Comparison of ENCODE assay signal across 8 cellular contexts in the genomic region with DNA sequence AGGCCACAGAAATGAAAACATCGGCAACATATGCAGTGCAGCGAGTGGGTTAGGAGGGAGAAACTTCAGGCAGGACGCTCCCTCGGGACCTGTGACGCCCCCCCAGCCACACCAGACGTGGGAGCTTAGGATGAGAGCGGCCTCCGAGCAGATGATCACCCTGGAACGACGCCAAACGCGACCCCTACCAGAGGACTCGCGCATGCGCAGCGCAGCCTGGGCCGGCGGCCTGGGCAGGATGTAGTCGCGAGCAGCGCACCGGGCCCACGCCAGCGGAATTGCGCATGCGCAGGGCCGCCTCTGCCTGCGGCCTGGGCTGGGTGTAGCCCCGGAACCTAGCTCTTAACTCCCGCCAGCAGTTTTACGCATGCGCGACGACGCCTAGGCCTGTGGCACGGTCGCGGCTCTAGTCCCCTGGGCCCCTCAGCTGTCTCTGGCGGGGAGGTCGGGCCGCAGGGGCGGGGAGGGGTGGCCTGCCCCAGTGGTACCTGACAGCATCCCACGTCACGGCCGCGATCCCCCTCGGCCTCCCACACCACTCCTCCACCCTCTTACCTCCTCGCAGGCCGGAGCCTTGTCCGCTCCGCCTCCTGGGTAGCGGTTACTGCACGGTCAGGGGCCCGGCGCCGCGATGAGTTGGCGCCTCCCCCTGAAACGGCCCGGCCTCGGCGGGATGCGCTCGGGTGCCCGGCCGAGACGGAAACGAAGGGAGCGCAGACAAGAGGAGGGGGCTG. TPM values are rescaled to one million over a fixed set of nuclear protein-coding genes. Genes with fewer than 3 reads are reported as not detected.
DNase-seq lines count a peak whose midpoint lies in the region; ATAC-seq and TF ChIP-seq lines count a peak whose summit lies in the region.

Gene RCBTB2, minus strand, starts transcription at position 608 of the 734 bp plus-strand sequence. CDS start 11,141 bp downstream, outside the sequence.

- H3K9me2 ChIP-seq in GM23338 (ENCODE audit: insufficient read depth) = 0 out of 2 replicates have a peak, but pooled peaks cover 7% of the 10 kb centered on the region

- H3K36me3 ChIP-seq in GM23338 (ENCODE audit: insufficient read depth) = no peaks in the 10 kb centered on the region

- peak within 1 kb of the TSS; percentile 98 for H2AFZ ChIP-seq in GM23338

- H3K27me3 Mint-ChIP-seq in GM23338 (ENCODE audit: insufficient read depth, low read depth, poor library complexity) = peaks cover 6% of the 10 kb centered on the region
- peaks cover 2% of the 10 kb centered on the region for H3K27me3 Mint-ChIP-seq in activated T-helper 2 cell treated with anti-CD3 and anti-CD28 coated beads, Interferon-gamma antibody, Interleukin-2, Interleukin-4, amounts not matched to agents 10 μg/mL and 5 μg/mL and 100 μg/mL, durations not matched to agents 14 hours and 24 hours and 36 hours (ENCODE audit: low read depth)
- H3K27me3 Mint-ChIP-seq in natural killer cell (ENCODE audit: low read depth in 2 of 2) = no peaks in the 10 kb centered on the region

- H3K27me3 ChIP-seq in GM23338 (ENCODE audit: insufficient read depth) = no peaks in the 10 kb centered on the region

- H3K27ac ChIP-seq in GM23338 (ENCODE audit: low read depth) = peak within 1 kb of the TSS; percentile 92

- intact Hi-C loops in activated T-helper 2 cell treated with anti-CD3 and anti-CD28 coated beads, Interferon-gamma antibody, Interleukin-2, Interleukin-4, amounts not matched to agents 10 μg/mL and 5 μg/mL and 100 μg/mL, durations not matched to agents 14 hours and 24 hours and 36 hours (cut with micrococcal nuclease) = loop anchor here (1.0 to 2.0 kb wide), 4 partner anchors 27 to 444 kb away; no protein-coding TSS in a partner anchor
- intact Hi-C loops in natural killer cell (cut with micrococcal nuclease) = loop anchor here (1.0 to 2.0 kb wide), 3 partner anchors 27 to 40 kb away; no protein-coding TSS in a partner anchor

- peaks cover 37% of the 10 kb centered on the region for H3K79me2 ChIP-seq in GM23338 (replicated peaks; ENCODE audit: insufficient read depth)

- H3K4me1 ChIP-seq in GM23338 (ENCODE audit: insufficient read depth) = peaks cover 11% of the 10 kb centered on the region

- peaks cover 3% of the 10 kb centered on the region; the same call in 1 of the 3 replicates for H3K9me3 Mint-ChIP-seq in GM23338
- H3K9me3 Mint-ChIP-seq in activated T-helper 2 cell treated with anti-CD3 and anti-CD28 coated beads, Interferon-gamma antibody, Interleukin-2, Interleukin-4, amounts not matched to agents 10 μg/mL and 5 μg/mL and 100 μg/mL, durations not matched to agents 14 hours and 24 hours and 36 hours = peaks cover 25% of the 10 kb centered on the region
- peaks cover 2 to 3% of the 10 kb centered on the region in 2 donors for H3K9me3 Mint-ChIP-seq in natural killer cell

- peak within 1 kb of the TSS; percentile 90 for H3K4me3 ChIP-seq in GM23338

- no peak for TF ChIP-seq CTCF in GM23338 (conservative IDR thresholded peaks at IDR 0.05; ENCODE audit: low read depth in 2 of 2)
- TF ChIP-seq CTCF in natural killer cell (IDR thresholded peaks at IDR 0.05) = no peak

- H3K36me3 Mint-ChIP-seq in GM23338 (ENCODE audit: low read depth) (no peaks in the 10 kb centered on the region), natural killer cell (no peaks in the 10 kb centered on the region)
- peaks cover 17% of the 10 kb centered on the region for H3K36me3 Mint-ChIP-seq in activated T-helper 2 cell treated with anti-CD3 and anti-CD28 coated beads, Interferon-gamma antibody, Interleukin-2, Interleukin-4, amounts not matched to agents 10 μg/mL and 5 μg/mL and 100 μg/mL, durations not matched to agents 14 hours and 24 hours and 36 hours (ENCODE audit: low read depth)

- H3K4me1 Mint-ChIP-seq in GM23338 (peaks cover 13% of the 10 kb centered on the region), natural killer cell (peaks cover 45 to 52% of the 10 kb centered on the region in 2 donors)
- H3K4me1 Mint-ChIP-seq in activated T-helper 2 cell treated with anti-CD3 and anti-CD28 coated beads, Interferon-gamma antibody, Interleukin-2, Interleukin-4, amounts not matched to agents 10 μg/mL and 5 μg/mL and 100 μg/mL, durations not matched to agents 14 hours and 24 hours and 36 hours (ENCODE audit: low read depth) = peaks cover 28% of the 10 kb centered on the region

- peak within 1 kb of the TSS; percentile 97 for H3K4me2 ChIP-seq in GM23338

- H3K27ac Mint-ChIP-seq in GM23338 (peak within 1 kb of the TSS; percentile 97), natural killer cell (peak within 1 kb of the TSS; percentile 96 to 98)
- H3K27ac Mint-ChIP-seq in activated T-helper 2 cell treated with anti-CD3 and anti-CD28 coated beads, Interferon-gamma antibody, Interleukin-2, Interleukin-4, amounts not matched to agents 10 μg/mL and 5 μg/mL and 100 μg/mL, durations not matched to agents 14 hours and 24 hours and 36 hours = peak within 1 kb of the TSS; percentile 89

- H3F3A ChIP-seq in GM23338 (replicated peaks; ENCODE audit: low read depth) = 0 out of 2 replicates have a peak, but pooled peaks cover 3% of the 10 kb centered on the region

- peak; percentile 97 for DNase-seq in Daoy (ENCODE audit: low read depth)
- DNase-seq in GM23338 (ENCODE audit: low spot score) = peak; percentile 98
- peak; percentile 97 for DNase-seq in LHCN-M2 (ENCODE audit: low read depth)
- DNase-seq in RPMI7951 (ENCODE audit: low read depth) = peak; percentile 94
- peak; percentile 99 for DNase-seq in activated T-helper 2 cell treated with anti-CD3 and anti-CD28 coated beads, Interferon-gamma antibody, Interleukin-2, Interleukin-4, amounts not matched to agents 10 μg/mL and 5 μg/mL and 100 μg/mL, durations not matched to agents 14 hours and 24 hours and 36 hours (ENCODE audit: low spot score)
- peak; percentile 97 for DNase-seq in fibroblast of peridontal ligament (ENCODE audit: extremely low read depth)
- peak; percentile 98 for DNase-seq in natural killer cell
- peak; percentile 89 to 98 (median 97) for DNase-seq in stimulated activated naive CD4-positive, alpha-beta T cell (lab: John Stamatoyannopoulos, UW)

- H4K20me1 ChIP-seq in GM23338 (replicated peaks; ENCODE audit: insufficient read depth) = no peaks in the 10 kb centered on the region

- peak within 1 kb of the TSS; percentile 95 for H3K4me3 Mint-ChIP-seq in GM23338
- H3K4me3 Mint-ChIP-seq in activated T-helper 2 cell treated with anti-CD3 and anti-CD28 coated beads, Interferon-gamma antibody, Interleukin-2, Interleukin-4, amounts not matched to agents 10 μg/mL and 5 μg/mL and 100 μg/mL, durations not matched to agents 14 hours and 24 hours and 36 hours (ENCODE audit: low read depth) = peak within 1 kb of the TSS; percentile 90
- peak within 1 kb of the TSS; percentile 96 for H3K4me3 Mint-ChIP-seq in natural killer cell

- ATAC-seq in GM23338 = peak; percentile 90
- ATAC-seq in natural killer cell = peak; percentile 84 to 95 (median 87)

TF ChIP-seq in GM23338, 12 proteins besides CTCF, POLR2A, EP300 and RAD21 (continues in another document):
- peak; percentile 88 for TF ChIP-seq POLR2AphosphoS5 (IDR thresholded peaks at IDR 0.05; ENCODE audit: low read depth)
- TF ChIP-seq NANOG (IDR thresholded peaks at IDR 0.05; ENCODE audit: borderline replicate concordance) = no peak
- no peak for TF ChIP-seq ZNF331 (CRISPR knock-in tag; IDR thresholded peaks at IDR 0.05; ENCODE audit: low read depth)
- TF ChIP-seq STAT1 (IDR thresholded peaks at IDR 0.05; ENCODE audit: unreplicated experiment) = no peak
- no peak for TF ChIP-seq JUNB (IDR thresholded peaks at IDR 0.05; ENCODE audit: unreplicated experiment)

RNA-seq across cellular contexts. Expression of gene RCBTB2, which starts in this region (rescaled TPM):
- total RNA-seq in Daoy (2014; rRNA removed; shearing (Covaris generic)) = 2.9 and 4.0 TPM in 2 replicates
- total RNA-seq in GM23338 (2014; rRNA removed; shearing (Covaris generic)) = 15.3 and 20.8 TPM in 2 replicates
- 8.1 TPM in 2 replicates for polyA plus RNA-seq in GM23338 (2016; fragmentation: Nextera tagmentation; extraction: Ambion mirVana)
- 21.0 and 22.2 TPM in 2 replicates for total RNA-seq in LHCN-M2 (2014; rRNA removed)
- polyA plus RNA-seq in LHCN-M2 (2012) = 7.8 TPM
- total RNA-seq in RPMI7951 (2014; rRNA removed; shearing (Covaris generic)) = 9.3 and 10.3 TPM in 2 replicates
- 2.7 and 3.4 TPM in 2 replicates for total RNA-seq in activated T-helper 2 cell treated with anti-CD3 and anti-CD28 coated beads, Interferon-gamma antibody, Interleukin-2, Interleukin-4, amounts not matched to agents 10 μg/mL and 5 μg/mL and 100 μg/mL, durations not matched to agents 14 hours and 24 hours and 36 hours
- total RNA-seq in natural killer cell = 10 to 100 TPM; 21.9 to 27.1 (median 24.2) TPM

Comparison
In these comparisons a context has a peak if more than half of its experiments do, and no peak if none do; other contexts are left out.
1. Peak in every context shown above with its lines: DNase-seq, ATAC-seq, H3K4me3 ChIP-seq and H3K27ac ChIP-seq.